9 cellular contexts compared by ENCODE assay signal in genomic region chr19:31408460-31409124, GRCh38. TPM values are rescaled to one million over a fixed set of nuclear protein-coding genes. Genes with fewer than 3 reads are reported as not detected.
DNase-seq lines count a peak whose midpoint lies in the region; ATAC-seq, FAIRE-seq and TF ChIP-seq lines count a peak whose summit lies in the region.
"Had no signal": no experiment of that assay in that cellular context is flagged by ENCODE, and none has a peak within 500 bp of the region (broad histone marks: within the 10 kb centered on the region; RNA-seq: fewer than 3 reads in every experiment).

No MANE protein-coding gene starts in this region.

- intact Hi-C loops in pancreas (cut with DNase I) (no loop called here), gastrocnemius medialis (cut with DNase I; ENCODE audit: low total_unique reads) (no loop called here)

- no peaks in the 10 kb centered on the region for H3K9me3 ChIP-seq in SJCRH30 (replicated peaks)
- no peaks in the 10 kb centered on the region for H3K9me3 ChIP-seq in pancreas
- no peaks in the 10 kb centered on the region for H3K9me3 ChIP-seq in gastrocnemius medialis

- H3K4me1 ChIP-seq in SJCRH30 (peaks cover 49% of the 10 kb centered on the region), pancreas (no peaks in the 10 kb centered on the region), gastrocnemius medialis (no peaks in the 10 kb centered on the region)

- ATAC-seq in pancreas (peak in 3 of 4 donors; percentile 35 to 60 (median 40)), GM19395 (IDR thresholded peaks at IDR 0.05; ENCODE audit: unreplicated experiment) (no peak), gastrocnemius medialis (no peak), GM19452 (IDR thresholded peaks at IDR 0.05; ENCODE audit: unreplicated experiment) (no peak)

- TF ChIP-seq CTCF in fibroblast of the aortic adventitia (IDR thresholded peaks at IDR 0.05; ENCODE audit: insufficient read depth, low read length), result no peak
- no peak for TF ChIP-seq CTCF in pancreas (IDR thresholded peaks at IDR 0.05)
- no peak for TF ChIP-seq CTCF in gastrocnemius medialis (IDR thresholded peaks at IDR 0.05 in 4 of 5, conservative IDR thresholded peaks at IDR 0.05 in 1 of 5)

- H3K4me3 ChIP-seq in SJCRH30, result no peak overlapping the region
- H3K4me3 ChIP-seq in fibroblast of the aortic adventitia (ENCODE audit: low read depth, low read length), result no peak overlapping the region
- no peak overlapping the region for H3K4me3 ChIP-seq in pancreas
- H3K4me3 ChIP-seq in gastrocnemius medialis, result no peak overlapping the region

- DNase-seq in ELR (ENCODE audit: low read depth) (peak; percentile 92), SJCRH30 (peak; percentile 77 to 92), fibroblast of the aortic adventitia (ENCODE audit: low read depth) (peak; percentile 98), pancreas (no peak), gastrocnemius medialis (no peak), activated T-cell treated with anti-CD3 and anti-CD28 coated beads for 4 hours (no peak)

- H3K36me3 ChIP-seq in SJCRH30, result no peaks in the 10 kb centered on the region
- no peaks in the 10 kb centered on the region for H3K36me3 ChIP-seq in pancreas
- H3K36me3 ChIP-seq in gastrocnemius medialis, result no peaks in the 10 kb centered on the region

- WGBS in pancreas, 2 donors, result 62 to 71% methylated on average over 3 of the region's 3 CpGs

- no peak for TF ChIP-seq POLR2A in gastrocnemius medialis (IDR thresholded peaks at IDR 0.05)

- in situ Hi-C loops in gastrocnemius medialis (cut with MboI; ENCODE audit: low sequenced_read_pairs in 4 of 4), result no loop called here

- H3K27ac ChIP-seq in SJCRH30 (peak overlapping the region; percentile 74), pancreas (no peak overlapping the region), gastrocnemius medialis (no peak overlapping the region)

- H3K27me3 ChIP-seq in SJCRH30 (no peaks in the 10 kb centered on the region), pancreas (no peaks in the 10 kb centered on the region), gastrocnemius medialis (no peaks in the 10 kb centered on the region)

- FAIRE-seq in pancreas (lab: Jason Lieb, UNC), result no peak

RNA-seq across cellular contexts. Expression of gene TSHZ3, which starts 59.4 kb away (rescaled TPM):
- 52.5 and 55.3 TPM in 2 replicates for total RNA-seq in SJCRH30 (2014; rRNA removed; shearing (Covaris generic))
- total RNA-seq in fibroblast of the aortic adventitia (ENCODE audit: low replicate concordance) (5.7 and 14.0 TPM in 2 replicates), pancreas (1 to 10 TPM in 5 of 6 donors, under 1 TPM in 1; 0.88 to 3.2 (median 1.9) TPM), gastrocnemius medialis (1 to 10 TPM; 1.6 to 2.3 (median 1.9) TPM)
- polyA plus RNA-seq in pancreas, result 1 to 10 TPM in 1 of 2 donors, under 1 TPM in 1; 0.87 to 1.6 TPM
- total RNA-seq: G401 had no signal

Comparison
In these comparisons a context has a peak if more than half of its experiments do, and no peak if none do; other contexts are left out.
1. DNase-seq: peak in ELR (single experiment), SJCRH30 (2 of 2) and fibroblast of the aortic adventitia (single experiment); none in pancreas (0 of 6), gastrocnemius medialis (0 of 2) and activated T-cell treated with anti-CD3 and anti-CD28 coated beads for 4 hours (single experiment).
2. ATAC-seq: peak in pancreas (3 of 4); none in GM19395 (single experiment), gastrocnemius medialis (0 of 2) and GM19452 (single experiment).